In the genomic region with DNA sequence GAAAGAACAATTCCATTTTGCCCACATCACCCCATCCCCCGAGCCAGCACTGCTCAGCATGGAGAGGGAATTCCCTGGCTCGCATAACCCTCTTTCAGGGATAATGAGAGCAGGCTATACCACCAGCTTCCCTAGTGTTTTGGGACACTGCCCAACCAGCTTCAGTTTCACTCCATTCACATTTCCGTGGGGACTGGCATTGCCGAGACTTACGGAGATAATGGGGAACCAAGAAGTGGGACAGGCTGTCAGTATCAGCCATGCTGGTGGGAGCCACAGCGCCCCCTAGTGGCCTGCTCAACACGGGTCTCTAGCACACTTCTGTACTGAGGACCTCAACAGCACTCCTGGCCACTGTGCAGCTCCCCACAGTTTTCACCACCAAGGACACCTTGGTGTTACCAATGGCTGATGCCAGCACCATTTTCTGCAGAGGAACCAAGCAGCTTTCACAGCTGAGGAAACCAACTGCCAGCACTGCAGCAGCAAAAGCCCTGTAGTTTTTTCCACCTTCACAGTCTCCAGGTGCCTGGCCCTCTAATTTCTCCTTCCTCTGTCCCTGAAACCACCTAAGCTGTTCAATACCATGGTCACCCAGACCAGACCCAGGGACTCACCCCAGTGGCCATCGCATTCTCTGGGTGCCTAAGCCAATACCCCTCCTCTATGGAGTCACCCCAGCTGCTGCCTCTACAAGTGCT, we compare ENCODE assay signal across 8 cellular contexts. TPM values are rescaled to one million over a fixed set of nuclear protein-coding genes. Genes with fewer than 3 reads are reported as not detected.
DNase-seq lines count a peak whose midpoint lies in the region; ATAC-seq and TF ChIP-seq lines count a peak whose summit lies in the region.

No MANE protein-coding gene starts in this region.

- H3K9me3 Mint-ChIP-seq in H9 = peaks cover 4 to 5% of the 10 kb centered on the region in 2 experiments; a peak in 1 of 5 replicates
- no peaks in the 10 kb centered on the region for H3K9me3 Mint-ChIP-seq in activated CD4-positive, alpha-beta T cell treated with anti-CD3 and anti-CD28 coated beads, Interleukin-2, amount 10 ng/mL, durations not matched to agents 24 days and 14 days

- no peak overlapping the region for H2BK15ac ChIP-seq in H9 (ENCODE audit: low read depth, low read length)

- no peaks in the 10 kb centered on the region for H4K20me1 ChIP-seq in H9 (ENCODE audit: control insufficient read depth, insufficient read depth, insufficient read length)

- peak; percentile 86 for DNase-seq in H9
- DNase-seq in NCI-H345 treated with DMSO at 0.1 percent for 48 hours (lab: John Stamatoyannopoulos, UW; ENCODE audit: unreplicated experiment) = peak; percentile 12
- DNase-seq in activated CD4-positive, alpha-beta T cell treated with anti-CD3 and anti-CD28 coated beads, Interleukin-2, amount 10 ng/mL, durations not matched to agents 24 days and 14 days = peak; percentile 93
- DNase-seq in coronary artery (ENCODE audit: low spot score) = no peak
- DNase-seq in stimulated activated CD4-positive, alpha-beta T cell treated with anti-CD3 and anti-CD28 coated beads, Interleukin-4, amount 100 ng/mL, for 4 hours = peak; percentile 71 to 83

- H3K27me3 ChIP-seq in H9 (ENCODE audit: insufficient read depth, low read length) (no peaks in the 10 kb centered on the region), liver (ENCODE audit: control insufficient read depth in 4 of 4, insufficient read depth in 4 of 4, low read length in 3 of 4) (no peaks in the 10 kb centered on the region)

- H3K4me3 ChIP-seq in coronary artery (peak overlapping the region; percentile 31), liver (ENCODE audit: low read depth in 1 of 3, low read length in 3 of 3) (no peak overlapping the region)

- no CpG with 5 or more reads among the region's 8 CpGs for WGBS in H9 (ENCODE audit: extremely low coverage, insufficient read length, low lambda C conversion rate)
- WGBS in liver = 44% methylated on average over 8 of the region's 8 CpGs

- TF ChIP-seq RAD21 in liver (IDR thresholded peaks at IDR 0.05) = peak; percentile 35 to 69

- peaks cover 11 to 15% of the 10 kb centered on the region in 2 experiments for H3K4me1 Mint-ChIP-seq in H9
- H3K4me1 Mint-ChIP-seq in activated CD4-positive, alpha-beta T cell treated with anti-CD3 and anti-CD28 coated beads, Interleukin-2, amount 10 ng/mL, durations not matched to agents 24 days and 14 days = peaks cover 6% of the 10 kb centered on the region

- no peak for ATAC-seq in HG02970 (IDR thresholded peaks at IDR 0.05; ENCODE audit: low FRiP score, unreplicated experiment)

- H3K27ac ChIP-seq in C4-2B (no peak overlapping the region), H9 (ENCODE audit: insufficient read length, low read depth, low read length) (no peak overlapping the region), coronary artery (no peak overlapping the region), liver (ENCODE audit: low read depth in 1 of 2, low read length in 2 of 2) (no peak overlapping the region)

- H4K5ac ChIP-seq in H9 (ENCODE audit: insufficient read length, low read depth, low read length) = no peak overlapping the region

- no peaks in the 10 kb centered on the region for H3K79me1 ChIP-seq in H9 (ENCODE audit: insufficient read depth, low read depth, low read length, poor library complexity, severe bottlenecking)

- peaks cover 0 to 5% (median 2%) of the 10 kb centered on the region in 3 experiments; a peak in 2 of 7 replicates for H3K36me3 Mint-ChIP-seq in H9 (ENCODE audit: insufficient read depth in 1 of 3, low read depth in 3 of 3)
- no peaks in the 10 kb centered on the region for H3K36me3 Mint-ChIP-seq in activated CD4-positive, alpha-beta T cell treated with anti-CD3 and anti-CD28 coated beads, Interleukin-2, amount 10 ng/mL, durations not matched to agents 24 days and 14 days (ENCODE audit: low read depth)

- no peak overlapping the region for H3K56ac ChIP-seq in H9 (ENCODE audit: insufficient read length, low read depth, low read length)

- H2BK20ac ChIP-seq in H9 (ENCODE audit: low read depth, low read length, poor library complexity, severe bottlenecking) = no peak overlapping the region

- H3K9ac ChIP-seq in H9 (ENCODE audit: extremely low read depth, insufficient read length, low read length) (no peak overlapping the region), liver (ENCODE audit: low read depth in 1 of 2, low read length in 2 of 2) (no peak overlapping the region)

- H3K4me1 ChIP-seq in H9 (ENCODE audit: insufficient read depth, low read length) = no peaks in the 10 kb centered on the region; the same call in 1 of the 2 replicates
- no peaks in the 10 kb centered on the region for H3K4me1 ChIP-seq in liver (ENCODE audit: control insufficient read depth in 4 of 4, insufficient read depth in 4 of 4, low read length in 3 of 4)

- no peak overlapping the region for H4K8ac ChIP-seq in H9 (replicated peaks; ENCODE audit: insufficient read length, low read depth, low read length)

- H3K23ac ChIP-seq in H9 (ENCODE audit: insufficient read length, low read depth, low read length) = no peak overlapping the region

- H2BK12ac ChIP-seq in H9 (ENCODE audit: insufficient read length, low read depth, low read length) = no peak overlapping the region

- H2BK120ac ChIP-seq in H9 (ENCODE audit: low read depth, low read length, poor library complexity, severe bottlenecking) = no peak overlapping the region

- H3K14ac ChIP-seq in H9 (ENCODE audit: insufficient read depth, low read length) = no peak overlapping the region

- H3K18ac ChIP-seq in H9 (ENCODE audit: insufficient read length, low read depth, low read length) = no peak overlapping the region

- TF ChIP-seq CTCF in C4-2B (conservative IDR thresholded peaks at IDR 0.05) (peak; percentile 95), H9 (conservative IDR thresholded peaks at IDR 0.05) (peak; percentile 97), coronary artery (IDR thresholded peaks at IDR 0.05) (peak; percentile 68), liver (IDR thresholded peaks at IDR 0.05; ENCODE audit: low read depth, low read length, missing input control) (peak; percentile 61)

- no peak overlapping the region for H4K91ac ChIP-seq in H9 (ENCODE audit: insufficient read length, low read depth, low read length)

- no peak overlapping the region for H3K4ac ChIP-seq in H9 (ENCODE audit: low read depth, low read length)

- no peaks in the 10 kb centered on the region for H3K79me2 ChIP-seq in H9 (ENCODE audit: insufficient read depth, low read length)

- no peak overlapping the region for H2BK5ac ChIP-seq in H9 (ENCODE audit: insufficient read length, low read length)

- H3K9me3 ChIP-seq in H9 (ENCODE audit: control insufficient read depth, low read depth, low read length) (no peaks in the 10 kb centered on the region), liver (ENCODE audit: control insufficient read depth in 4 of 4, low read length in 3 of 4) (peaks cover 0 to 1% (median 0%) of the 10 kb centered on the region in 4 donors)

- no peaks in the 10 kb centered on the region for H3K23me2 ChIP-seq in H9 (ENCODE audit: insufficient read length, low read depth, low read length, poor library complexity, severe bottlenecking)

- peak overlapping the region; percentile 93 for H2AFZ ChIP-seq in H9 (ENCODE audit: low read length)

- intact Hi-C loops in activated CD4-positive, alpha-beta T cell treated with anti-CD3 and anti-CD28 coated beads, Interleukin-2, amount 10 ng/mL, durations not matched to agents 24 days and 14 days (cut with micrococcal nuclease) = loop anchor here (1.0 to 2.0 kb wide), 2 partner anchors 27 to 75 kb away; no protein-coding TSS in a partner anchor

- H3K4me3 Mint-ChIP-seq in H9 = no peak overlapping the region
- no peak overlapping the region for H3K4me3 Mint-ChIP-seq in activated CD4-positive, alpha-beta T cell treated with anti-CD3 and anti-CD28 coated beads, Interleukin-2, amount 10 ng/mL, durations not matched to agents 24 days and 14 days

- no peaks in the 10 kb centered on the region for H3K36me3 ChIP-seq in liver (ENCODE audit: control insufficient read depth in 4 of 4, insufficient read depth in 3 of 4, low read depth in 1 of 4, low read length in 3 of 4)

- H2AK5ac ChIP-seq in H9 (ENCODE audit: insufficient read length, low read length) = no peak overlapping the region

- H3K4me2 ChIP-seq in H9 (ENCODE audit: insufficient read depth, insufficient read length, low read length) = peak overlapping the region; percentile 13

- H3T11ph ChIP-seq in H9 (ENCODE audit: low read length) = no peak overlapping the region

- H3K27me3 Mint-ChIP-seq in H9 (ENCODE audit: low read depth) = no peaks in the 10 kb centered on the region; the same call in 1 of the 2 replicates
- H3K27me3 Mint-ChIP-seq in activated CD4-positive, alpha-beta T cell treated with anti-CD3 and anti-CD28 coated beads, Interleukin-2, amount 10 ng/mL, durations not matched to agents 24 days and 14 days = peaks cover 12% of the 10 kb centered on the region

- H3K27ac Mint-ChIP-seq in H9 = no peak overlapping the region
- H3K27ac Mint-ChIP-seq in activated CD4-positive, alpha-beta T cell treated with anti-CD3 and anti-CD28 coated beads, Interleukin-2, amount 10 ng/mL, durations not matched to agents 24 days and 14 days = no peak overlapping the region

TF ChIP-seq in liver, 16 proteins besides CTCF, POLR2A, EP300 and RAD21 (continues in another document):
- TF ChIP-seq NR2F2 (IDR thresholded peaks at IDR 0.05) (no peak), EGR1 (IDR thresholded peaks at IDR 0.05; ENCODE audit: low read depth in 2 of 2) (no peak), MAX (IDR thresholded peaks at IDR 0.05) (no peak), FOXA1 (IDR thresholded peaks at IDR 0.05) (no peak), HNF4A (conservative IDR thresholded peaks at IDR 0.05) (no peak)

RNA-seq across cellular contexts. Expression of gene SLC6A16, which starts 23.7 kb away (rescaled TPM):
- total RNA-seq in H9 (2021) = 2.9 and 3.2 TPM in 2 replicates
- total RNA-seq in activated CD4-positive, alpha-beta T cell treated with anti-CD3 and anti-CD28 coated beads, Interleukin-2, amount 10 ng/mL, durations not matched to agents 24 days and 14 days = 0.69 and 1.3 TPM in 2 replicates
- total RNA-seq in liver = 1 to 10 TPM in 1 of 2 donors, under 1 TPM in 1; 0.19 to 1.2 TPM
- polyA plus RNA-seq in liver = 1 to 10 TPM; 1.8 to 2.7 TPM

RNA-seq across cellular contexts. Expression of gene CD37, which starts 33.9 kb away (rescaled TPM):
- total RNA-seq in H9 (2021) (not detected in 2 replicates), liver (1 to 10 TPM; 2.9 to 9.6 TPM)
- 131 and 134 TPM in 2 replicates for total RNA-seq in activated CD4-positive, alpha-beta T cell treated with anti-CD3 and anti-CD28 coated beads, Interleukin-2, amount 10 ng/mL, durations not matched to agents 24 days and 14 days
- polyA plus RNA-seq in liver = 1 to 10 TPM; 3.7 to 4.1 TPM

Comparison
In these comparisons a context has a peak if more than half of its experiments do, and no peak if none do; other contexts are left out.
1. RNA of gene CD37, which starts 33.9 kb away (total RNA-seq): 131 to 134 TPM in activated CD4-positive, alpha-beta T cell treated with anti-CD3 and anti-CD28 coated beads, Interleukin-2, amount 10 ng/mL, durations not matched to agents 24 days and 14 days; 2.9 to 9.6 TPM in liver and not detected in H9; every median in the first group is over 10 times any median in the second.
2. Peak in every context shown above with its lines, with median percentiles within 50 percentile points of each other: CTCF ChIP-seq.